11 cellular contexts compared by ENCODE assay signal in the genomic region with DNA sequence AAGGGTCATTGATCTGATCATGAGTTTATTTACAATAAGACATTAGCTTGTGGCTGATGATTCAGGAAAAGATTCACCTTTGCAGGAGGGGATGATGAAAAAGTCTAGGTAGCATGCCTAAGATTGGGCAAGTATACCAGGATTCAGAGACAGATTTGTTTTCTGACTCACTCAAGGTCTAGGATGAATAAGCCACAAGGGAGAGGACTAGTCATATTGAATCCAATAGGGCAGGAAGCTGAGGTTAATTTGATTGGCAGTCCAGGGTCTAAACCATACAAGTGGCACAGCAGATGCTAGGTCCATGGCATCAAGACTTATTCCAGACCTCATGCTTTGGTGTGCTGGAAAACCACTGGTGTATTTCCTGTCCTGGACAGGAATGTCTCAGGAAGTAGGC.
A peak's percentile ranks its signal among the peaks of the same experiment; 100 is the strongest.
DNase-seq lines count a peak whose midpoint lies in the region; ATAC-seq and TF ChIP-seq lines count a peak whose summit lies in the region.
"Had no signal": no experiment of that assay in that cellular context is flagged by ENCODE, and none has a peak within 500 bp of the region (broad histone marks: within the 10 kb centered on the region; RNA-seq: fewer than 3 reads in every experiment).

No MANE protein-coding gene starts in this region.

- ATAC-seq in GM18867 (IDR thresholded peaks at IDR 0.05; ENCODE audit: unreplicated experiment) (peak; percentile 83), HG03565 (IDR thresholded peaks at IDR 0.05; ENCODE audit: unreplicated experiment) (peak; percentile 77)

- H3K4me1 ChIP-seq in BE2C: no peaks in the 10 kb centered on the region
- H3K4me1 ChIP-seq: colonic mucosa had no signal

- no peaks in the 10 kb centered on the region for H3K27me3 ChIP-seq in BE2C
- H3K27me3 ChIP-seq: colonic mucosa, ovary had no signal

- peaks cover 5% of the 10 kb centered on the region; the same call in 1 of the 2 replicates for H3K36me3 Mint-ChIP-seq in HFFc6 (ENCODE audit: low read depth)

- peak overlapping the region; percentile 59; the same call in 1 of the 2 replicates for H3K27ac Mint-ChIP-seq in HFFc6

- peak; percentile 63 for DNase-seq in HFFc6
- peak; percentile 31 to 38 for DNase-seq in foreskin fibroblast
- no peak for DNase-seq in BE2C
- DNase-seq in Kasumi-1 (lab: John Stamatoyannopoulos, UW): no peak
- no peak for DNase-seq in activated gamma-delta T cell treated with Interleukin-2 at 50 U/mL for 16 hours
- no peak for DNase-seq in SHP77 treated with DMSO at 0.1 percent for 48 hours (lab: John Stamatoyannopoulos, UW)
- DNase-seq: colonic mucosa, NCI-H1105 treated with DMSO at 0.1 percent for 48 hours, ovary had no signal

- H3K4me1 Mint-ChIP-seq in HFFc6 (ENCODE audit: low read depth): peaks cover 43% of the 10 kb centered on the region; the same call in 1 of the 2 replicates

- no peaks in the 10 kb centered on the region; the same call in 1 of the 2 replicates for H3K27me3 Mint-ChIP-seq in HFFc6 (ENCODE audit: insufficient read depth)

- peaks cover 32% of the 10 kb centered on the region for H3K9me3 Mint-ChIP-seq in HFFc6

- TF ChIP-seq CTCF in HFFc6 (IDR thresholded peaks at IDR 0.05): no peak
- TF ChIP-seq CTCF in foreskin fibroblast (IDR thresholded peaks at IDR 0.05; ENCODE audit: low read depth, low read length): no peak
- TF ChIP-seq CTCF in BE2C (IDR thresholded peaks at IDR 0.05; ENCODE audit: low read depth, low read length): no peak

- H3K4me3 ChIP-seq in foreskin fibroblast (ENCODE audit: low read depth in 1 of 2, low read length in 2 of 2) (no peak overlapping the region), BE2C (ENCODE audit: low read depth, low read length) (no peak overlapping the region)
- H3K4me3 ChIP-seq: colonic mucosa, ovary had no signal

- H3K4me3 Mint-ChIP-seq in HFFc6: no peak overlapping the region

- H3K9me3 ChIP-seq in BE2C: no peaks in the 10 kb centered on the region
- H3K9me3 ChIP-seq: colonic mucosa had no signal

- no peaks in the 10 kb centered on the region for H3K36me3 ChIP-seq in BE2C
- H3K36me3 ChIP-seq: colonic mucosa, ovary had no signal

Comparison
In these comparisons a context has a peak if more than half of its experiments do, and no peak if none do; other contexts are left out.
1. DNase-seq: peak in HFFc6 (single experiment) and foreskin fibroblast (2 of 2); none in BE2C (single experiment), Kasumi-1 (0 of 2), activated gamma-delta T cell treated with Interleukin-2 at 50 U/mL for 16 hours (single experiment) and SHP77 treated with DMSO at 0.1 percent for 48 hours (single experiment).